Comparison of ENCODE assay signal across 9 cellular contexts in genomic region chr16:81523387-81524115, GRCh38.
DNase-seq lines count a peak whose midpoint lies in the region; ATAC-seq lines count a peak whose summit lies in the region.
"Had no signal": no experiment of that assay in that cellular context is flagged by ENCODE, and none has a peak within 500 bp of the region (broad histone marks: within the 10 kb centered on the region; RNA-seq: fewer than 3 reads in every experiment).

No MANE protein-coding gene starts in this region.

- POLR2A ChIA-PET in activated CD4-positive, alpha-beta memory T cell treated with anti-CD3 and anti-CD28 coated beads, Interleukin-2, amount 10 ng/mL, durations not matched to agents 7 days and 5 days (lab: Charles Lee) = interaction anchor here (1.8 to 3.7 kb wide), 3 partner anchors 11 to 78 kb away, joined by 4 to 15 read pairs (median 6); partner anchors contain the start of gene CMIP

- H3K27me3 Mint-ChIP-seq in activated CD4-positive, alpha-beta T cell treated with anti-CD3 and anti-CD28 coated beads, Interleukin-2, amount 10 ng/mL, durations not matched to agents 24 days and 14 days = no peaks in the 10 kb centered on the region
- H3K27me3 Mint-ChIP-seq in activated CD4-positive, alpha-beta memory T cell treated with anti-CD3 and anti-CD28 coated beads, Interleukin-2, amount 10 ng/mL, durations not matched to agents 7 days and 5 days = no peaks in the 10 kb centered on the region

- peaks cover 12% of the 10 kb centered on the region for H3K36me3 Mint-ChIP-seq in activated CD4-positive, alpha-beta T cell treated with anti-CD3 and anti-CD28 coated beads, Interleukin-2, amount 10 ng/mL, durations not matched to agents 24 days and 14 days (ENCODE audit: low read depth)
- peaks cover 17% of the 10 kb centered on the region for H3K36me3 Mint-ChIP-seq in activated CD4-positive, alpha-beta memory T cell treated with anti-CD3 and anti-CD28 coated beads, Interleukin-2, amount 10 ng/mL, durations not matched to agents 7 days and 5 days (ENCODE audit: low read depth)

- H3K9me3 Mint-ChIP-seq in activated CD4-positive, alpha-beta T cell treated with anti-CD3 and anti-CD28 coated beads, Interleukin-2, amount 10 ng/mL, durations not matched to agents 24 days and 14 days = no peaks in the 10 kb centered on the region
- no peaks in the 10 kb centered on the region for H3K9me3 Mint-ChIP-seq in activated CD4-positive, alpha-beta memory T cell treated with anti-CD3 and anti-CD28 coated beads, Interleukin-2, amount 10 ng/mL, durations not matched to agents 7 days and 5 days

- peak overlapping the region; percentile 28 for H3K4me3 Mint-ChIP-seq in activated CD4-positive, alpha-beta T cell treated with anti-CD3 and anti-CD28 coated beads, Interleukin-2, amount 10 ng/mL, durations not matched to agents 24 days and 14 days
- no peak overlapping the region for H3K4me3 Mint-ChIP-seq in activated CD4-positive, alpha-beta memory T cell treated with anti-CD3 and anti-CD28 coated beads, Interleukin-2, amount 10 ng/mL, durations not matched to agents 7 days and 5 days

- no peak for DNase-seq in activated CD4-positive, alpha-beta T cell treated with anti-CD3 and anti-CD28 coated beads, Interleukin-2, amount 10 ng/mL, durations not matched to agents 24 days and 14 days
- no peak for DNase-seq in activated CD4-positive, alpha-beta T cell treated with anti-CD3 and anti-CD28 coated beads, Interleukin-2, amount 50 U/mL, for 1 hour
- no peak for DNase-seq in activated CD4-positive, alpha-beta memory T cell treated with anti-CD3 and anti-CD28 coated beads, Interleukin-2, amount 10 ng/mL, durations not matched to agents 7 days and 5 days
- DNase-seq in hepatic stellate cell (ENCODE audit: low spot score) = peak; percentile 35
- DNase-seq in stromal cell of bone marrow (ENCODE audit: low read depth) = peak; percentile 51
- DNase-seq in iPS-NIHi11 (ENCODE audit: low spot score) = no peak
- DNase-seq in retina = no peak
- DNase-seq: AML-193 had no signal

- intact Hi-C loops in activated CD4-positive, alpha-beta T cell treated with anti-CD3 and anti-CD28 coated beads, Interleukin-2, amount 10 ng/mL, durations not matched to agents 24 days and 14 days (cut with micrococcal nuclease) = no loop called here

- CTCF ChIA-PET in activated CD4-positive, alpha-beta memory T cell treated with anti-CD3 and anti-CD28 coated beads, Interleukin-2, amount 10 ng/mL, durations not matched to agents 7 days and 5 days (lab: Charles Lee) = interaction anchor here (1.3 to 1.6 kb wide), 2 partner anchors 53 to 79 kb away, joined by 3 to 4 read pairs; partner anchors contain the start of gene CMIP

- H3K4me1 Mint-ChIP-seq in activated CD4-positive, alpha-beta T cell treated with anti-CD3 and anti-CD28 coated beads, Interleukin-2, amount 10 ng/mL, durations not matched to agents 24 days and 14 days = peaks cover 60% of the 10 kb centered on the region
- peaks cover 88% of the 10 kb centered on the region for H3K4me1 Mint-ChIP-seq in activated CD4-positive, alpha-beta memory T cell treated with anti-CD3 and anti-CD28 coated beads, Interleukin-2, amount 10 ng/mL, durations not matched to agents 7 days and 5 days

- peak overlapping the region; percentile 32 for H3K27ac Mint-ChIP-seq in activated CD4-positive, alpha-beta T cell treated with anti-CD3 and anti-CD28 coated beads, Interleukin-2, amount 10 ng/mL, durations not matched to agents 24 days and 14 days
- H3K27ac Mint-ChIP-seq in activated CD4-positive, alpha-beta memory T cell treated with anti-CD3 and anti-CD28 coated beads, Interleukin-2, amount 10 ng/mL, durations not matched to agents 7 days and 5 days = peak overlapping the region; percentile 92

- ATAC-seq in HG03175 (IDR thresholded peaks at IDR 0.05; ENCODE audit: unreplicated experiment) = no peak

Comparison
In these comparisons a context has a peak if more than half of its experiments do, and no peak if none do; other contexts are left out.
1. DNase-seq: peak in hepatic stellate cell (single experiment) and stromal cell of bone marrow (single experiment); none in activated CD4-positive, alpha-beta T cell treated with anti-CD3 and anti-CD28 coated beads, Interleukin-2, amount 10 ng/mL, durations not matched to agents 24 days and 14 days (single experiment), activated CD4-positive, alpha-beta T cell treated with anti-CD3 and anti-CD28 coated beads, Interleukin-2, amount 50 U/mL, for 1 hour (single experiment), activated CD4-positive, alpha-beta memory T cell treated with anti-CD3 and anti-CD28 coated beads, Interleukin-2, amount 10 ng/mL, durations not matched to agents 7 days and 5 days (single experiment), iPS-NIHi11 (single experiment) and retina (single experiment).